Comparison of ENCODE assay signal across 18 cellular contexts in the genomic region with DNA sequence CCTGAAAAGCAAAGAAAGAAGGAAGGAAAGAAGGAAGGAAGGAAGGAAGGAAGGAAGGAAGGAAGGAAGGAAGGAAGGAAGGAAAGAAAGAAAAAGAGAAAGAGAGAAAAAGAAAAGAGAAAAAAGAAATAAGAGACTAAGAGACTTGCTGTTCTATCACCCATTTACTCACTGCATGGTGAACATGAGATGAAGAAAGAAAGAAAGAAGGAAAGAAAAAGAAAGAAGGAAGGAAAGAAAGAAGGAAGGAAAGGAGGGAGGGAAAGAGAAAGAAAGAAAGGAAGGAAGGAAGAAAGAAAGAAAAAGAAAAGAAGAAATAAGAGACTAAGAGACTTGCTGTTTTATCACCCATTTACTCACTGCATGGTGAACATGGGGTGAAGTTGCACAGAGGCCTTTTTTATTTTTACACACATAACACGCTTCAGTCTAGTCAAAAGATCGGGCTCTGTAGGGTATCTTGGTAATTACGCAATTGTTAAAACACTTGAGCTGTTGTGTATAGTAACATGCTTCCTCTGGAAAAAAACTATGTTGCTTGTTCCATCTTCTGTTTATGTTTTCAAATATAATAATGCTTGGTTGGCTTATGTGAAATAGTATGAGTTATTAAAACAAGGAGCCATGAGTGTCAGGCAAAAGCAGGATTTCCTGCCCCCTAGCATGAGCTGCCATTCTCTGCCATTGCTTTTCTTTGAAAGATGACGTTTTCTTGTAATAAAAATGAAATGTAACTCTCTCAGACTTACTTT.
A peak's percentile ranks its signal among the peaks of the same experiment; 100 is the strongest.
DNase-seq lines count a peak whose midpoint lies in the region; ATAC-seq, FAIRE-seq and TF ChIP-seq lines count a peak whose summit lies in the region.
"Had no signal": no experiment of that assay in that cellular context is flagged by ENCODE, and none has a peak within 500 bp of the region (broad histone marks: within the 10 kb centered on the region; RNA-seq: fewer than 3 reads in every experiment).

No MANE protein-coding gene starts in this region.

- no peak for FAIRE-seq in bronchial epithelial cell (lab: Jason Lieb, UNC)
- FAIRE-seq: A549, H54 had no signal

- H3K9me3 ChIP-seq in upper lobe of right lung = no peaks in the 10 kb centered on the region
- no peaks in the 10 kb centered on the region for H3K9me3 ChIP-seq in naive thymus-derived CD4-positive, alpha-beta T cell (ENCODE audit: control insufficient read depth in 2 of 3, low read length in 3 of 3)
- H3K9me3 ChIP-seq in tibial artery = no peaks in the 10 kb centered on the region
- peaks cover 0 to 6% (median 0%) of the 10 kb centered on the region in 8 donors for H3K9me3 ChIP-seq in spleen
- H3K9me3 ChIP-seq: A549 had no signal

- no peak for TF ChIP-seq POLR2A in spleen (IDR thresholded peaks at IDR 0.05)

- 48 to 66% (median 55%) methylated on average over 4 of the region's 4 CpGs for WGBS in spleen, 5 donors

- H3K27me3 ChIP-seq in bronchial epithelial cell (ENCODE audit: control insufficient read depth, insufficient read depth, low read length) (no peaks in the 10 kb centered on the region), upper lobe of right lung (no peaks in the 10 kb centered on the region), tibial artery (no peaks in the 10 kb centered on the region), spleen (replicated peaks in 1 of 7) (no peaks in the 10 kb centered on the region)
- no peaks in the 10 kb centered on the region for H3K27me3 ChIP-seq in naive thymus-derived CD4-positive, alpha-beta T cell (ENCODE audit: control insufficient read depth in 2 of 2, insufficient read depth in 2 of 2, low read length in 2 of 2)
- H3K27me3 ChIP-seq: ascending aorta, neural progenitor cell, stomach had no signal

- H3K36me3 Mint-ChIP-seq in mesothelial cell of epicardium = no peaks in the 10 kb centered on the region
- H3K36me3 Mint-ChIP-seq in naive thymus-derived CD4-positive, alpha-beta T cell = no peaks in the 10 kb centered on the region
- H3K36me3 Mint-ChIP-seq: CD4-positive, alpha-beta memory T cell; IgD-negative memory B cell; neural progenitor cell had no signal

- H3K27me3 Mint-ChIP-seq in mesothelial cell of epicardium (ENCODE audit: low read depth) = no peaks in the 10 kb centered on the region
- H3K27me3 Mint-ChIP-seq in naive thymus-derived CD4-positive, alpha-beta T cell = peaks cover 0 to 6% (median 0%) of the 10 kb centered on the region in 5 donors
- H3K27me3 Mint-ChIP-seq: CD4-positive, alpha-beta memory T cell; IgD-negative memory B cell had no signal

- TF ChIP-seq CTCF in bronchial epithelial cell (IDR thresholded peaks at IDR 0.05; ENCODE audit: insufficient read depth, low read length, severe bottlenecking) (no peak), mesothelial cell of epicardium (IDR thresholded peaks at IDR 0.05; ENCODE audit: unreplicated experiment) (no peak), upper lobe of right lung (IDR thresholded peaks at IDR 0.05) (no peak), tibial artery (IDR thresholded peaks at IDR 0.05) (no peak), spleen (IDR thresholded peaks at IDR 0.05 in 8 of 11, conservative IDR thresholded peaks at IDR 0.05 in 3 of 11) (no peak)

- peaks cover 32% of the 10 kb centered on the region for H3K4me1 ChIP-seq in upper lobe of right lung
- H3K4me1 ChIP-seq in naive thymus-derived CD4-positive, alpha-beta T cell (ENCODE audit: control insufficient read depth in 2 of 2, insufficient read depth in 2 of 2, low read length in 2 of 2) = no peaks in the 10 kb centered on the region
- peaks cover 0 to 43% (median 19%) of the 10 kb centered on the region in 4 donors for H3K4me1 ChIP-seq in tibial artery
- peaks cover 4 to 34% (median 10%) of the 10 kb centered on the region in 6 donors for H3K4me1 ChIP-seq in spleen
- H3K4me1 ChIP-seq: A549 had no signal

- H3K4me3 Mint-ChIP-seq in mesothelial cell of epicardium = no peak overlapping the region
- H3K4me3 Mint-ChIP-seq in naive thymus-derived CD4-positive, alpha-beta T cell = peak overlapping the region in 2 of 10 donors; percentile 3 to 5
- H3K4me3 Mint-ChIP-seq: activated CD8-positive, alpha-beta T cell treated with anti-CD3 and anti-CD28 coated beads, Interleukin-2, amount 10 ng/mL, durations not matched to agents 7 days and 5 days; CD4-positive, alpha-beta memory T cell; neural progenitor cell had no signal

- POLR2A ChIA-PET in naive thymus-derived CD4-positive, alpha-beta T cell (lab: Charles Lee) = no interaction called here

- H3K4me1 Mint-ChIP-seq in mesothelial cell of epicardium = peaks cover 48% of the 10 kb centered on the region
- peaks cover 0 to 26% (median 7%) of the 10 kb centered on the region in 7 donors for H3K4me1 Mint-ChIP-seq in naive thymus-derived CD4-positive, alpha-beta T cell
- H3K4me1 Mint-ChIP-seq: CD4-positive, alpha-beta memory T cell had no signal

- CTCF ChIA-PET in naive thymus-derived CD4-positive, alpha-beta T cell (lab: Charles Lee) = no interaction called here

- H3K27ac ChIP-seq in upper lobe of right lung (peak overlapping the region; percentile 20), tibial artery (no peak overlapping the region), spleen (peak overlapping the region in 1 of 8 donors; percentile 64)
- H3K27ac ChIP-seq in naive thymus-derived CD4-positive, alpha-beta T cell (ENCODE audit: low read depth, low read length) = no peak overlapping the region
- H3K27ac ChIP-seq: A549, ascending aorta, neural progenitor cell, stomach had no signal

- ATAC-seq in Right ventricle myocardium inferior (peak; percentile 44), Right ventricle myocardium superior (ENCODE audit: poor library complexity) (no peak), upper lobe of right lung (peak; percentile 54)
- no peak for ATAC-seq in naive thymus-derived CD4-positive, alpha-beta T cell
- ATAC-seq: A549; activated CD8-positive, alpha-beta T cell treated with anti-CD3 and anti-CD28 coated beads, Interleukin-2, amount 10 ng/mL, durations not matched to agents 7 days and 5 days had no signal

- no peak overlapping the region for H3K4me3 ChIP-seq in bronchial epithelial cell (ENCODE audit: low read depth, low read length)
- H3K4me3 ChIP-seq in upper lobe of right lung = no peak overlapping the region
- H3K4me3 ChIP-seq in naive thymus-derived CD4-positive, alpha-beta T cell (ENCODE audit: low read length) = no peak overlapping the region
- no peak overlapping the region for H3K4me3 ChIP-seq in tibial artery
- H3K4me3 ChIP-seq in spleen = no peak overlapping the region
- H3K4me3 ChIP-seq: A549, ascending aorta, neural progenitor cell, stomach had no signal

- H3K9me3 Mint-ChIP-seq in mesothelial cell of epicardium = peaks cover 2% of the 10 kb centered on the region
- peaks cover 0 to 25% (median 7%) of the 10 kb centered on the region in 11 donors for H3K9me3 Mint-ChIP-seq in naive thymus-derived CD4-positive, alpha-beta T cell

- H3K36me3 ChIP-seq in bronchial epithelial cell (ENCODE audit: control insufficient read depth, insufficient read depth, low read length) = no peaks in the 10 kb centered on the region
- H3K36me3 ChIP-seq in upper lobe of right lung = no peaks in the 10 kb centered on the region
- no peaks in the 10 kb centered on the region for H3K36me3 ChIP-seq in naive thymus-derived CD4-positive, alpha-beta T cell (ENCODE audit: control insufficient read depth in 2 of 3, insufficient read depth in 3 of 3, low read length in 3 of 3)
- H3K36me3 ChIP-seq in tibial artery = no peaks in the 10 kb centered on the region
- no peaks in the 10 kb centered on the region for H3K36me3 ChIP-seq in spleen
- H3K36me3 ChIP-seq: ascending aorta, neural progenitor cell, stomach had no signal

- DNase-seq in Right ventricle myocardium inferior (ENCODE audit: missing footprints) = no peak
- no peak for DNase-seq in Right ventricle myocardium superior
- DNase-seq in bronchial epithelial cell (ENCODE audit: low read depth) = peak; percentile 32
- no peak for DNase-seq in mesothelial cell of epicardium (ENCODE audit: low spot score in 2 of 2, unreplicated experiment in 2 of 2)
- DNase-seq in upper lobe of right lung = no peak
- no peak for DNase-seq in naive thymus-derived CD4-positive, alpha-beta T cell
- no peak for DNase-seq in tibial artery
- DNase-seq in spleen = no peak
- DNase-seq: activated CD8-positive, alpha-beta T cell treated with anti-CD3 and anti-CD28 coated beads, Interleukin-2, amount 10 ng/mL, durations not matched to agents 7 days and 5 days; CD4-positive, alpha-beta memory T cell; NCI-H1105; OCI-M1; stomach had no signal

- intact Hi-C loops in Right ventricle myocardium inferior (cut with DNase I) = no loop called here
- intact Hi-C loops in Right ventricle myocardium superior (cut with DNase I) = no loop called here
- intact Hi-C loops in upper lobe of right lung (cut with DNase I) = no loop called here
- intact Hi-C loops in naive thymus-derived CD4-positive, alpha-beta T cell (cut with micrococcal nuclease) = no loop called here
- intact Hi-C loops in tibial artery (cut with DNase I; ENCODE audit: low total_unique reads) = no loop called here
- intact Hi-C loops in spleen (cut with DNase I; ENCODE audit: low total_unique reads) = no loop called here

- peak overlapping the region; percentile 66 for H3K27ac Mint-ChIP-seq in mesothelial cell of epicardium
- no peak overlapping the region for H3K27ac Mint-ChIP-seq in naive thymus-derived CD4-positive, alpha-beta T cell
- H3K27ac Mint-ChIP-seq: activated CD8-positive, alpha-beta T cell treated with anti-CD3 and anti-CD28 coated beads, Interleukin-2, amount 10 ng/mL, durations not matched to agents 7 days and 5 days; CD4-positive, alpha-beta memory T cell had no signal

Comparison
In these comparisons a context has a peak if more than half of its experiments do, and no peak if none do; other contexts are left out.
1. ATAC-seq: peak in Right ventricle myocardium inferior (single experiment) and upper lobe of right lung (single experiment); none in Right ventricle myocardium superior (single experiment) and naive thymus-derived CD4-positive, alpha-beta T cell (single experiment).